Comparison of ENCODE assay signal across 24 cellular contexts in genomic region chr15:42363487-42363886, GRCh38.
"Had no signal": no experiment of that assay in that cellular context is flagged by ENCODE, and none has a peak within 500 bp of the region (broad histone marks: within the 10 kb centered on the region; RNA-seq: fewer than 3 reads in every experiment).

No MANE protein-coding gene starts in this region.

- H3K4me1 Mint-ChIP-seq: central memory CD8-positive, alpha-beta T cell; immature natural killer cell; mesothelial cell of epicardium; stimulated activated effector memory CD8-positive, alpha-beta T cell treated with anti-CD3 and anti-CD28 coated beads, Interleukin-12 subunit alpha, Interleukin-12 subunit beta, amount 100 ng/mL, for 72 hours; T-cell had no signal

- DNase-seq: activated CD4-positive, alpha-beta memory T cell treated with anti-CD3 and anti-CD28 coated beads for 36 hours; activated naive CD4-positive, alpha-beta T cell treated with anti-CD3 and anti-CD28 coated beads for 36 hours; activated naive CD8-positive, alpha-beta T cell treated with anti-CD3 and anti-CD28 coated beads, Interleukin-2, amount 10 ng/mL, durations not matched to agents 7 days and 5 days; activated T-cell treated with anti-CD3 and anti-CD28 coated beads, Interleukin-2, amount 50 U/mL, for 48 hours; amniotic stem cell; effector memory CD4-positive, alpha-beta T cell; hippocampal formation; immature natural killer cell; left lung; natural killer cell; stimulated activated CD4-positive, alpha-beta T cell treated with anti-CD3 and anti-CD28 coated beads, Interleukin-1b, Interleukin-23, amount 100 ng/mL, for 48 hours; stomach; T-cell; transverse colon had no signal

- ATAC-seq: esophagus mucosa; left lung; natural killer cell; stimulated activated effector memory CD8-positive, alpha-beta T cell treated with anti-CD3 and anti-CD28 coated beads, Interleukin-12 subunit alpha, Interleukin-12 subunit beta, amount 100 ng/mL, for 72 hours; T-cell had no signal

- H3K27ac ChIP-seq: breast epithelium, left lung, prostate gland, right atrium auricular region, stomach, suprapubic skin, transverse colon had no signal

- H3K4me3 ChIP-seq: breast epithelium, left lung, lung, prostate gland, right atrium auricular region, stomach, suprapubic skin, transverse colon had no signal

- H3K27me3 Mint-ChIP-seq: activated CD4-positive, alpha-beta memory T cell treated with anti-CD3 and anti-CD28 coated beads for 36 hours; activated naive CD8-positive, alpha-beta T cell treated with anti-CD3 and anti-CD28 coated beads, Interleukin-2, amount 10 ng/mL, durations not matched to agents 7 days and 5 days; central memory CD8-positive, alpha-beta T cell; T-cell had no signal

- H3K36me3 Mint-ChIP-seq: activated CD4-positive, alpha-beta memory T cell treated with anti-CD3 and anti-CD28 coated beads for 36 hours; activated naive CD8-positive, alpha-beta T cell treated with anti-CD3 and anti-CD28 coated beads, Interleukin-2, amount 10 ng/mL, durations not matched to agents 7 days and 5 days; mesothelial cell of epicardium; natural killer cell; stimulated activated effector memory CD8-positive, alpha-beta T cell treated with anti-CD3 and anti-CD28 coated beads, Interleukin-12 subunit alpha, Interleukin-12 subunit beta, amount 100 ng/mL, for 72 hours had no signal

- H3K27me3 ChIP-seq: breast epithelium, left lung, right atrium auricular region, stomach, suprapubic skin, transverse colon had no signal

- H3K4me3 Mint-ChIP-seq: activated CD4-positive, alpha-beta memory T cell treated with anti-CD3 and anti-CD28 coated beads for 36 hours; activated naive CD4-positive, alpha-beta T cell treated with anti-CD3 and anti-CD28 coated beads for 36 hours; activated naive CD8-positive, alpha-beta T cell treated with anti-CD3 and anti-CD28 coated beads, Interleukin-2, amount 10 ng/mL, durations not matched to agents 7 days and 5 days; central memory CD8-positive, alpha-beta T cell; immature natural killer cell; mesothelial cell of epicardium; natural killer cell; stimulated activated effector memory CD8-positive, alpha-beta T cell treated with anti-CD3 and anti-CD28 coated beads, Interleukin-12 subunit alpha, Interleukin-12 subunit beta, amount 100 ng/mL, for 72 hours; T-cell; T-helper 2 cell treated with Interferon-gamma antibody and Interleukin-4, amounts not matched to agents 5 μg/mL and 100 μg/mL, for 36 hours had no signal

- H3K9me3 ChIP-seq: breast epithelium, left lung, prostate gland, right atrium auricular region, stomach, suprapubic skin, transverse colon had no signal

- H3K4me1 ChIP-seq: breast epithelium, prostate gland, right atrium auricular region, stomach, suprapubic skin, transverse colon had no signal

- H3K9me3 Mint-ChIP-seq: activated CD4-positive, alpha-beta memory T cell treated with anti-CD3 and anti-CD28 coated beads for 36 hours; activated naive CD4-positive, alpha-beta T cell treated with anti-CD3 and anti-CD28 coated beads for 36 hours; activated naive CD8-positive, alpha-beta T cell treated with anti-CD3 and anti-CD28 coated beads, Interleukin-2, amount 10 ng/mL, durations not matched to agents 7 days and 5 days; central memory CD8-positive, alpha-beta T cell; immature natural killer cell; mesothelial cell of epicardium; natural killer cell; stimulated activated effector memory CD8-positive, alpha-beta T cell treated with anti-CD3 and anti-CD28 coated beads, Interleukin-12 subunit alpha, Interleukin-12 subunit beta, amount 100 ng/mL, for 72 hours; T-cell; T-helper 2 cell treated with Interferon-gamma antibody and Interleukin-4, amounts not matched to agents 5 μg/mL and 100 μg/mL, for 36 hours had no signal

- H3K36me3 ChIP-seq: breast epithelium, prostate gland, right atrium auricular region, suprapubic skin had no signal

- H3K27ac Mint-ChIP-seq: activated CD4-positive, alpha-beta memory T cell treated with anti-CD3 and anti-CD28 coated beads for 36 hours; activated naive CD4-positive, alpha-beta T cell treated with anti-CD3 and anti-CD28 coated beads for 36 hours; activated naive CD8-positive, alpha-beta T cell treated with anti-CD3 and anti-CD28 coated beads, Interleukin-2, amount 10 ng/mL, durations not matched to agents 7 days and 5 days; immature natural killer cell; mesothelial cell of epicardium; natural killer cell; stimulated activated effector memory CD8-positive, alpha-beta T cell treated with anti-CD3 and anti-CD28 coated beads, Interleukin-12 subunit alpha, Interleukin-12 subunit beta, amount 100 ng/mL, for 72 hours; T-cell; T-helper 2 cell treated with Interferon-gamma antibody and Interleukin-4, amounts not matched to agents 5 μg/mL and 100 μg/mL, for 36 hours had no signal
